Comparison of ENCODE assay signal across 1 cellular context in the genomic region with DNA sequence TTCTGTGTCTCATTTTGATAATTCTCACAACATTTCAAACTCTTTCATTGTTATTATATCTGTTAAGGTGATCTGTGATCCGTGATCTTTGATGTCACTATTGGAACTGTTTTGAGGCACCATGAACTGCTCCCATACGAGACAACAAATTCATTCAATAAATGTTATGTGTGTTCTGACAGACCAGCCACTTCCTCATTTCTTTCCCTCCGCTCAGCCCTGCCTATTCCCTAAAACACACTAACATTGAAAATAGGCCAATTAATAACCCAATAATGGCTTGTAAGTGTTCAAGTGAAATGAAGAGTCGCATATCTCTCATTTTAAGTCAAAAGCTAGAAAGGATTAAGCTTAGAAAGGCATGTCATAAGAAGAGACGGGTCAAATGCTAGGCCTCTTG.
A peak's percentile ranks its signal among the peaks of the same experiment; 100 is the strongest.
TF ChIP-seq lines count a peak whose summit lies in the region.

No MANE protein-coding gene starts in this region.

TF ChIP-seq in GM12878, 131 proteins besides CTCF, POLR2A, EP300 and RAD21:
- peak; percentile 63; the same call in 1 of the 2 replicates for TF ChIP-seq SPI1 (IDR thresholded peaks at IDR 0.05; ENCODE audit: borderline replicate concordance, insufficient read depth, low read depth, low read length)
- TF ChIP-seq PAX8 (IDR thresholded peaks at IDR 0.05): no peak
- TF ChIP-seq ZBTB33 (IDR thresholded peaks at IDR 0.05): no peak
- TF ChIP-seq SRF (IDR thresholded peaks at IDR 0.05; ENCODE audit: low read depth in 2 of 2, low read length in 2 of 2): no peak
- TF ChIP-seq PML (IDR thresholded peaks at IDR 0.05; ENCODE audit: low read length): no peak
- TF ChIP-seq STAT1 (conservative IDR thresholded peaks at IDR 0.05): no peak
TF ChIP-seq in GM12878: peak in this region for 1.
